21 cellular contexts compared by ENCODE assay signal in the genomic region with DNA sequence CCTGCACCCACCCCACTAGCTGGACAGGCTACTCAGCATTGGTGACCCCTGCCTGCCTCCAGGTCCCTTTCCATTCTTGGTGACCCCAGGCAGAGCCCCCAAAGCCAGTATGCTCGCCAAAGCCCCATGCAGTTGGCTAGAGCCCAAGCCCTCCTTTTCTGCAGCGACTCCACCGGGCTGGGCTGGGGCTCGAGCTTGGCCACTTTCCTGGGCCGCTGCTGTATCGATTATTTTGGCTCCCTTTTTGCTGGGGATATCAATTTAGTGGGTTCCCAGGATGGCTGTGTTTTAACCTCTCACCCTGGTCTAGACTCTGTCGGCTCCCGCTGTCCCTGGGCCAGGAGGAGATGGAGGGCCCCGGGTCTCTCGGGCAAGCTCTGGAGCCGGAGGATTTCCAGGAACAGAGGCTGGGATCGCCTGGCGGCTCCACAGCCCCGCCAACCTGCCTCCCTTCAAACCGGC.
DNase-seq lines count a peak whose midpoint lies in the region; ATAC-seq and TF ChIP-seq lines count a peak whose summit lies in the region.
"Had no signal": no experiment of that assay in that cellular context is flagged by ENCODE, and none has a peak within 500 bp of the region (broad histone marks: within the 10 kb centered on the region; RNA-seq: fewer than 3 reads in every experiment).

No MANE protein-coding gene starts in this region.

- ATAC-seq in natural killer cell treated with Interleukin-12 subunit alpha and Interleukin-12 subunit beta and Interleukin-15 and Interleukin-18, amount 100 ng/mL, for 72 hours: no peak
- ATAC-seq in natural killer cell: no peak
- no peak for ATAC-seq in effector memory CD8-positive, alpha-beta T cell (replicated peaks)
- ATAC-seq in HG03571 (IDR thresholded peaks at IDR 0.05; ENCODE audit: unreplicated experiment): no peak
- ATAC-seq in HG02970 (IDR thresholded peaks at IDR 0.05; ENCODE audit: low FRiP score, unreplicated experiment): no peak
- ATAC-seq: GM12878 had no signal

- H2AFZ ChIP-seq in trophoblast cell (ENCODE audit: insufficient read depth, low read length, poor library complexity): peak overlapping the region; percentile 35

- peak overlapping the region; percentile 95 for H2BK120ac ChIP-seq in trophoblast cell (ENCODE audit: insufficient read depth, low read length, poor library complexity)

- H2AK5ac ChIP-seq in trophoblast cell (ENCODE audit: low read length): peak overlapping the region; percentile 95

- H3K27ac Mint-ChIP-seq in natural killer cell treated with Interleukin-12 subunit alpha and Interleukin-12 subunit beta and Interleukin-15 and Interleukin-18, amount 100 ng/mL, for 72 hours: peak overlapping the region; percentile 16 to 56
- H3K27ac Mint-ChIP-seq in natural killer cell: peak overlapping the region in 1 of 2 donors; percentile 22
- H3K27ac Mint-ChIP-seq in effector memory CD8-positive, alpha-beta T cell: peak overlapping the region; percentile 69 to 92

- H3K27ac ChIP-seq in trophoblast cell (ENCODE audit: low read depth, low read length): peak overlapping the region; percentile 14

- H3K79me1 ChIP-seq in trophoblast cell (ENCODE audit: low read length): peaks cover 65% of the 10 kb centered on the region

- peaks cover 29 to 36% of the 10 kb centered on the region in 2 donors for H3K4me1 Mint-ChIP-seq in natural killer cell treated with Interleukin-12 subunit alpha and Interleukin-12 subunit beta and Interleukin-15 and Interleukin-18, amount 100 ng/mL, for 72 hours (ENCODE audit: low read depth in 2 of 2)
- peaks cover 19 to 25% of the 10 kb centered on the region in 2 donors for H3K4me1 Mint-ChIP-seq in natural killer cell
- H3K4me1 Mint-ChIP-seq in effector memory CD8-positive, alpha-beta T cell (ENCODE audit: low read depth in 2 of 2): peaks cover 13 to 26% of the 10 kb centered on the region in 2 donors

- no peak for TF ChIP-seq CTCF in natural killer cell (IDR thresholded peaks at IDR 0.05)

- peak overlapping the region; percentile 76 for H3K4ac ChIP-seq in trophoblast cell (ENCODE audit: low read depth, low read length)

- no peaks in the 10 kb centered on the region for H3K36me3 ChIP-seq in trophoblast cell (ENCODE audit: control insufficient read depth in 1 of 2, insufficient read depth in 2 of 2, low read length in 2 of 2)
- H3K36me3 ChIP-seq: HAP-1 had no signal

- H3K23ac ChIP-seq in trophoblast cell (ENCODE audit: low read length): no peak overlapping the region

- no peaks in the 10 kb centered on the region for H3K27me3 ChIP-seq in trophoblast cell (ENCODE audit: insufficient read depth, low read length)

- intact Hi-C loops in natural killer cell (cut with micrococcal nuclease): no loop called here

- H3K9me3 Mint-ChIP-seq in natural killer cell treated with Interleukin-12 subunit alpha and Interleukin-12 subunit beta and Interleukin-15 and Interleukin-18, amount 100 ng/mL, for 72 hours: no peaks in the 10 kb centered on the region
- H3K9me3 Mint-ChIP-seq in natural killer cell: no peaks in the 10 kb centered on the region
- no peaks in the 10 kb centered on the region for H3K9me3 Mint-ChIP-seq in effector memory CD8-positive, alpha-beta T cell

- H3K9ac ChIP-seq in trophoblast cell (ENCODE audit: low read length): no peak overlapping the region

- H3K4me3 Mint-ChIP-seq in natural killer cell treated with Interleukin-12 subunit alpha and Interleukin-12 subunit beta and Interleukin-15 and Interleukin-18, amount 100 ng/mL, for 72 hours: no peak overlapping the region
- H3K4me3 Mint-ChIP-seq in natural killer cell: no peak overlapping the region
- H3K4me3 Mint-ChIP-seq in effector memory CD8-positive, alpha-beta T cell: no peak overlapping the region

- H3K79me2 ChIP-seq in trophoblast cell (ENCODE audit: control insufficient read depth, insufficient read depth, low read length, poor library complexity): peaks cover 18% of the 10 kb centered on the region

- WGBS in trophoblast cell (ENCODE audit: extremely low coverage, insufficient coverage, insufficient read length): no CpG with 5 or more reads among the region's 15 CpGs

- DNase-seq in natural killer cell treated with Interleukin-12 subunit alpha and Interleukin-12 subunit beta and Interleukin-15 and Interleukin-18, amount 100 ng/mL, for 72 hours (ENCODE audit: low spot score): no peak
- DNase-seq in natural killer cell (no peak), trophoblast cell (no peak), amygdala (lab: John Stamatoyannopoulos, UW) (no peak), SK-N-DZ (ENCODE audit: low spot score) (no peak)
- no peak for DNase-seq in effector memory CD8-positive, alpha-beta T cell
- DNase-seq: 8988T; C1 segment of cervical spinal cord; DND-41; KBM-7; MV-4-11; NCI-H1436; NCI-H2029; NCI-H2171 treated with DMSO at 0.1 percent for 48 hours; NCI-H446 treated with DMSO at 0.1 percent for 48 hours; NK-92 treated with Interleukin-12 subunit alpha and Interleukin-12 subunit beta, amount 100 ng/mL, for 24 hours; OCI-M1 had no signal

- peak overlapping the region; percentile 69 for H2BK5ac ChIP-seq in trophoblast cell (ENCODE audit: low read depth, low read length, poor library complexity)

- peak overlapping the region; percentile 91 for H3K14ac ChIP-seq in trophoblast cell (ENCODE audit: low read length)

- H3K18ac ChIP-seq in trophoblast cell (ENCODE audit: low read length): peak overlapping the region; percentile 84

- H3K4me1 ChIP-seq in trophoblast cell (ENCODE audit: control insufficient read depth in 1 of 2, insufficient read depth in 2 of 2, low read length in 2 of 2): peaks cover 52% of the 10 kb centered on the region in 2 experiments
- H3K4me1 ChIP-seq: HAP-1 had no signal

- peak overlapping the region; percentile 99 for H2BK12ac ChIP-seq in trophoblast cell (ENCODE audit: low read length)

- H3K4me3 ChIP-seq in trophoblast cell (ENCODE audit: low read depth, low read length): no peak overlapping the region
- H3K4me3 ChIP-seq: GM12878, HAP-1 had no signal

- peak overlapping the region; percentile 99 for H4K91ac ChIP-seq in trophoblast cell (ENCODE audit: low read depth, low read length)

- no peak overlapping the region for H4K12ac ChIP-seq in trophoblast cell (ENCODE audit: low read depth, low read length)

- peak overlapping the region; percentile 57 for H4K8ac ChIP-seq in trophoblast cell (ENCODE audit: low read depth, low read length)

- H3K36me3 Mint-ChIP-seq in natural killer cell treated with Interleukin-12 subunit alpha and Interleukin-12 subunit beta and Interleukin-15 and Interleukin-18, amount 100 ng/mL, for 72 hours: no peaks in the 10 kb centered on the region
- no peaks in the 10 kb centered on the region for H3K36me3 Mint-ChIP-seq in natural killer cell
- H3K36me3 Mint-ChIP-seq in effector memory CD8-positive, alpha-beta T cell (ENCODE audit: insufficient read depth): no peaks in the 10 kb centered on the region

- H3K9me3 ChIP-seq in trophoblast cell (ENCODE audit: insufficient read depth, low read depth, low read length): no peaks in the 10 kb centered on the region
- H3K9me3 ChIP-seq: HAP-1 had no signal

- H3K4me2 ChIP-seq in trophoblast cell (ENCODE audit: low read length): no peak overlapping the region

- no peaks in the 10 kb centered on the region for H3K27me3 Mint-ChIP-seq in natural killer cell treated with Interleukin-12 subunit alpha and Interleukin-12 subunit beta and Interleukin-15 and Interleukin-18, amount 100 ng/mL, for 72 hours
- peaks cover 0 to 3% of the 10 kb centered on the region in 2 donors for H3K27me3 Mint-ChIP-seq in natural killer cell (ENCODE audit: low read depth in 2 of 2)
- H3K27me3 Mint-ChIP-seq in effector memory CD8-positive, alpha-beta T cell: no peaks in the 10 kb centered on the region
